1 cellular context compared by ENCODE assay signal in the genomic region with DNA sequence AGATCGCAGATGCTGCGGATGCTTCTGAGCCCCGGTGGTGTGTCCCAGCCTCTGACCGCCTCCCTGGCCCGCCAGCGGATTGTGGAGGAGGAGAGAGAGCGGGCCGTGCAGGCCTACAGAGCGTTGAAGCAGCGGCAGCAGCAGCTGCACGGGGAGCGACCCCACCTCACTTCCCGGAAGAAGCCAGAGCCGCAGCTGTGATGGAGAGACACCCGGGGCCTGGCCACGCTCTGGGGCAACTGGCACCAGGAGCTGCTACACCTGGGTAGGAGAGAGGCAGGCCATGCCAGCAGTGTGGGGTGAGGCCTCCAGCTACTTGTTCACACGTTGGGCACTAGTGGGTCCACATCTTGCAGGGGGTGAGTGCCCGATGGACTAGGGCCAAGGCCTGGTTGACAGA.
TF ChIP-seq lines count a peak whose summit lies in the region.

No MANE protein-coding gene starts in this region.

TF ChIP-seq in IMR-90, 13 proteins besides CTCF, POLR2A, EP300 and RAD21:
- TF ChIP-seq MAZ (IDR thresholded peaks at IDR 0.05; ENCODE audit: borderline replicate concordance, low read depth, low read length) (no peak), NFE2L2 (IDR thresholded peaks at IDR 0.05; ENCODE audit: low read depth, low read length) (no peak), USF2 (IDR thresholded peaks at IDR 0.05; ENCODE audit: low read depth, low read length) (no peak), RCOR1 (IDR thresholded peaks at IDR 0.05; ENCODE audit: insufficient replicate concordance, low read length) (no peak), FOS (IDR thresholded peaks at IDR 0.05; ENCODE audit: low read depth, low read length) (no peak), RFX5 (IDR thresholded peaks at IDR 0.05; ENCODE audit: low read depth, low read length) (no peak), BHLHE40 (IDR thresholded peaks at IDR 0.05; ENCODE audit: low read depth, low read length) (no peak), MAFK (IDR thresholded peaks at IDR 0.05; ENCODE audit: low read depth, low read length) (no peak), MXI1 (IDR thresholded peaks at IDR 0.05; ENCODE audit: borderline replicate concordance, low read depth, low read length) (no peak), CEBPB (IDR thresholded peaks at IDR 0.05; ENCODE audit: low read depth, low read length) (no peak), SMC3 (IDR thresholded peaks at IDR 0.05; ENCODE audit: low read depth, low read length) (no peak), ELK1 (IDR thresholded peaks at IDR 0.05; ENCODE audit: borderline replicate concordance, low read depth, low read length) (no peak), CHD1 (IDR thresholded peaks at IDR 0.05; ENCODE audit: low read depth, low read length) (no peak)
TF ChIP-seq in IMR-90: peak in this region for 0.
